Comparison of ENCODE assay signal across 19 cellular contexts in genomic region chr2:33810046-33810835, GRCh38.
DNase-seq lines count a peak whose midpoint lies in the region; ATAC-seq and TF ChIP-seq lines count a peak whose summit lies in the region.
"Had no signal": no experiment of that assay in that cellular context is flagged by ENCODE, and none has a peak within 500 bp of the region (broad histone marks: within the 10 kb centered on the region; RNA-seq: fewer than 3 reads in every experiment).

No MANE protein-coding gene starts in this region.

- peaks cover 17 to 23% of the 10 kb centered on the region in 2 donors for H3K4me1 ChIP-seq in thoracic aorta (ENCODE audit: control insufficient read depth in 1 of 2, low read depth in 2 of 2)
- H3K4me1 ChIP-seq in suprapubic skin, result no peaks in the 10 kb centered on the region
- H3K4me1 ChIP-seq: sigmoid colon, tibial nerve had no signal

- no peaks in the 10 kb centered on the region for H3K27me3 ChIP-seq in thoracic aorta (replicated peaks; ENCODE audit: insufficient read depth)
- H3K27me3 ChIP-seq in suprapubic skin, result no peaks in the 10 kb centered on the region
- H3K27me3 ChIP-seq: sigmoid colon, tibial nerve had no signal

- no peak for TF ChIP-seq POLR2A in suprapubic skin (IDR thresholded peaks at IDR 0.05)

- no peak for ATAC-seq in thoracic aorta (ENCODE audit: insufficient number of reproducible peaks, low FRiP score, low read depth)
- ATAC-seq in HG03025 (IDR thresholded peaks at IDR 0.05; ENCODE audit: low FRiP score, unreplicated experiment), result no peak
- ATAC-seq in GM21423 (IDR thresholded peaks at IDR 0.05; ENCODE audit: unreplicated experiment), result no peak
- ATAC-seq: K562 had no signal

- TF ChIP-seq CTCF in thoracic aorta (IDR thresholded peaks at IDR 0.05) (no peak), suprapubic skin (IDR thresholded peaks at IDR 0.05) (no peak)

- WGBS in suprapubic skin, result 64% methylated on average over 9 of the region's 9 CpGs

- DNase-seq in H4 (ENCODE audit: low spot score), result peak; percentile 15
- DNase-seq in SK-N-MC (ENCODE audit: low read depth, low spot score), result no peak
- DNase-seq in fibroblast of peridontal ligament (ENCODE audit: extremely low read depth), result peak; percentile 86
- DNase-seq in thoracic aorta (ENCODE audit: low spot score), result no peak
- no peak for DNase-seq in suprapubic skin (ENCODE audit: low spot score in 2 of 2)
- no peak for DNase-seq in OCI-M1 (lab: John Stamatoyannopoulos, UW)
- DNase-seq: activated CD4-positive, alpha-beta T cell treated with anti-CD3 and anti-CD28 coated beads, Interleukin-2, amount 10 ng/mL, durations not matched to agents 7 days and 5 days; activated naive CD4-positive, alpha-beta T cell treated with anti-CD3 and anti-CD28 coated beads, Interleukin-2, amount 50 U/mL, for 16 hours; caudate nucleus; CD4-positive, alpha-beta T cell; kidney; NCI-H1105 treated with DMSO at 0.1 percent for 48 hours; NK-92 treated with Interleukin-12 subunit alpha and Interleukin-12 subunit beta, amount 100 ng/mL, for 24 hours; SHP77 treated with DMSO at 0.1 percent for 48 hours; sigmoid colon had no signal

- H3K9ac ChIP-seq in SK-N-MC (ENCODE audit: insufficient read length), result peak overlapping the region; percentile 25

- H3K36me3 ChIP-seq in SK-N-MC (ENCODE audit: insufficient read depth, low read length), result no peaks in the 10 kb centered on the region
- no peaks in the 10 kb centered on the region for H3K36me3 ChIP-seq in thoracic aorta
- H3K36me3 ChIP-seq in suprapubic skin, result no peaks in the 10 kb centered on the region
- H3K36me3 ChIP-seq: sigmoid colon, tibial nerve had no signal

- H3K27ac ChIP-seq in SK-N-MC (peak overlapping the region; percentile 94), thoracic aorta (peak overlapping the region; percentile 53 to 87), suprapubic skin (no peak overlapping the region)
- H3K27ac ChIP-seq: sigmoid colon, tibial nerve had no signal

- no peak for TF ChIP-seq EP300 in suprapubic skin (IDR thresholded peaks at IDR 0.05)

- H3K9me3 ChIP-seq in SK-N-MC (ENCODE audit: low read depth, low read length), result no peaks in the 10 kb centered on the region
- no peaks in the 10 kb centered on the region for H3K9me3 ChIP-seq in thoracic aorta
- H3K9me3 ChIP-seq in suprapubic skin, result no peaks in the 10 kb centered on the region
- H3K9me3 ChIP-seq: sigmoid colon, tibial nerve had no signal

- H3K4me3 ChIP-seq in SK-N-MC, result peak overlapping the region; percentile 30; the same call in 1 of the 2 replicates
- peak overlapping the region; percentile 43 for H3K4me3 ChIP-seq in thoracic aorta
- no peak overlapping the region for H3K4me3 ChIP-seq in suprapubic skin
- H3K4me3 ChIP-seq: K562, sigmoid colon, tibial nerve had no signal

Comparison
In these comparisons a context has a peak if more than half of its experiments do, and no peak if none do; other contexts are left out.
1. DNase-seq: peak in H4 (single experiment) and fibroblast of peridontal ligament (single experiment); none in SK-N-MC (single experiment), thoracic aorta (single experiment), suprapubic skin (0 of 2) and OCI-M1 (single experiment).